ENCODE assay signal across 23 cellular contexts in the genomic region with DNA sequence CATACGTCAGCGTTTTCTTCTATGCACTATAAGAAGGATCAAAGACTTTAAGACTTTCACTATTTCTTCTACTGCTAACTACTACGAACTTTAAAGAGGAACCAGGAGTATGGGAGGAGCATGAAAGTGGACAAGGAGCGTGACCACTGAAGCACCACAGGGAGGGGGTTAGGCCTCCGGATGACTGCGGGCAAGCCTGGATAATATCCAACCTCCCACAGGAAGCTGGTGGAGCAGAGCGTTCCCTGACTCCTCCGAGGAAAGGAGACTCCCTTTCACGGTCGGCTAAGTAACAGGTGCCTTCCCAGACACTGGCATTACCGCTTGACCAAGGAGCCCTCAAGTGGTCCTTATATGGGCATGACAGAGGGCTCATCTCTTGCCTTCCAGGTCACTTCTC.
"Had no signal": no experiment of that assay in that cellular context is flagged by ENCODE, and none has a peak within 500 bp of the region (broad histone marks: within the 10 kb centered on the region; RNA-seq: fewer than 3 reads in every experiment).

No MANE protein-coding gene starts in this region.

- H3K9me3 ChIP-seq: esophagus squamous epithelium, gastrocnemius medialis, lower lobe of right lung, mucosa of descending colon had no signal

- DNase-seq: dermis blood vessel endothelial cell; dorsolateral prefrontal cortex; effector CD4-positive, alpha-beta T cell; effector memory CD8-positive, alpha-beta T cell; endodermal cell; erythroblast; esophagus squamous epithelium; foreskin fibroblast; foreskin melanocyte; gastrocnemius medialis; glutamatergic neuron; head of caudate nucleus; heart right ventricle; hippocampal formation; left colon; left ventricle myocardium inferior; lower lobe of right lung; mesenchymal stem cell; mucosa of descending colon; naive B cell had no signal

- H3K27ac Mint-ChIP-seq: effector memory CD8-positive, alpha-beta T cell; endodermal cell; mesothelial cell of epicardium; naive B cell had no signal

- H3K4me3 ChIP-seq: coronary artery, dorsolateral prefrontal cortex, esophagus squamous epithelium, gastrocnemius medialis, heart right ventricle, left ventricle myocardium inferior, lower lobe of right lung, mucosa of descending colon had no signal

- H3K36me3 Mint-ChIP-seq: mesothelial cell of epicardium had no signal

- H3K4me1 ChIP-seq: gastrocnemius medialis, heart right ventricle, left ventricle myocardium inferior, lower lobe of right lung had no signal

- H3K36me3 ChIP-seq: esophagus squamous epithelium, gastrocnemius medialis, heart right ventricle, left ventricle myocardium inferior, lower lobe of right lung had no signal

- H3K4me1 Mint-ChIP-seq: endodermal cell, mesothelial cell of epicardium, naive B cell had no signal

- H3K4me3 Mint-ChIP-seq: effector memory CD8-positive, alpha-beta T cell; endodermal cell; mesothelial cell of epicardium had no signal

- H3K27ac ChIP-seq: coronary artery, dorsolateral prefrontal cortex, epithelial cell of prostate, esophagus squamous epithelium, gastrocnemius medialis, heart right ventricle, left ventricle myocardium inferior, lower lobe of right lung had no signal
